Comparison of ENCODE assay signal across 18 cellular contexts in the genomic region with DNA sequence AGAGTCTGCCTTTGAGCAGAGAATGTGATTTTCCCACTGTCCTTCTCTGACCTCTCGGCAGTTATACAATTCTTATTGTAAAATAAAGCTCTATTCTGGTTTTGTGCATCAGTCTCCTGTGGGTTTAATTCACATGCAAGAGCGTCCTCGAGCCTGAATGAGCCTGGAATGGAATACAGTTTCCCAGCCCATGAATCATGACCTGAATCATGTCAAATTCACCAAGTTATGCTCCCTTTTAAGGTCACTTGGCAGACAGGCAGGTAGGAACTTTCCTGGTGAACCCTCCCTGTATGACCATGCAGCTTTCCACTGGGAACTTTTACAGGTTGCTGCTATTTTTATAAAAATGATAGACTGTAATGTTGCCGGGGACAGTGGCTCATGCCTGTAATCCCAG.
"Had no signal": no experiment of that assay in that cellular context is flagged by ENCODE, and none has a peak within 500 bp of the region (broad histone marks: within the 10 kb centered on the region; RNA-seq: fewer than 3 reads in every experiment).

No MANE protein-coding gene starts in this region.

- H3K27ac ChIP-seq: ascending aorta, heart left ventricle, left ventricle myocardium inferior, pancreas, testis, VCaP had no signal

- H3K4me1 ChIP-seq: ascending aorta, left ventricle myocardium inferior, pancreas, testis had no signal

- H3K4me3 Mint-ChIP-seq: activated CD4-positive, alpha-beta memory T cell treated with anti-CD3 and anti-CD28 coated beads for 36 hours; effector memory CD8-positive, alpha-beta T cell; neural crest cell; stimulated activated naive CD8-positive, alpha-beta T cell treated with anti-CD3 and anti-CD28 coated beads, Interleukin-15, amount 100 ng/mL, for 72 hours had no signal

- H3K27me3 Mint-ChIP-seq: activated CD4-positive, alpha-beta memory T cell treated with anti-CD3 and anti-CD28 coated beads for 36 hours; effector memory CD8-positive, alpha-beta T cell; stimulated activated naive CD8-positive, alpha-beta T cell treated with anti-CD3 and anti-CD28 coated beads, Interleukin-15, amount 100 ng/mL, for 72 hours had no signal

- H3K36me3 ChIP-seq: ascending aorta, heart left ventricle, left ventricle myocardium inferior, pancreas had no signal

- H3K27ac Mint-ChIP-seq: activated CD4-positive, alpha-beta memory T cell treated with anti-CD3 and anti-CD28 coated beads for 36 hours; effector memory CD8-positive, alpha-beta T cell; stimulated activated naive CD8-positive, alpha-beta T cell treated with anti-CD3 and anti-CD28 coated beads, Interleukin-15, amount 100 ng/mL, for 72 hours had no signal

- H3K4me3 ChIP-seq: ascending aorta, heart left ventricle, left ventricle myocardium inferior, pancreas, testis had no signal

- H3K9me3 ChIP-seq: ascending aorta, pancreas, testis had no signal

- H3K4me1 Mint-ChIP-seq: neural crest cell; stimulated activated naive CD8-positive, alpha-beta T cell treated with anti-CD3 and anti-CD28 coated beads, Interleukin-15, amount 100 ng/mL, for 72 hours had no signal

- DNase-seq: activated CD4-positive, alpha-beta memory T cell treated with anti-CD3 and anti-CD28 coated beads for 36 hours; caudate nucleus; cortex of kidney; effector memory CD8-positive, alpha-beta T cell; erythroblast; foreskin fibroblast; heart left ventricle; left ventricle myocardium inferior; pancreas; retina; stimulated activated CD4-positive, alpha-beta T cell treated with anti-CD3 and anti-CD28 coated beads, Interleukin-15, amount 100 ng/mL, for 24 hours; stimulated activated CD4-positive, alpha-beta T cell treated with anti-CD3 and anti-CD28 coated beads, Interleukin-4, amount 100 ng/mL, for 24 hours; stimulated activated naive CD8-positive, alpha-beta T cell treated with anti-CD3 and anti-CD28 coated beads, Interleukin-15, amount 100 ng/mL, for 72 hours; T1000; testis had no signal

- H3K27me3 ChIP-seq: ascending aorta, heart left ventricle, pancreas, testis had no signal

- H3K9me3 Mint-ChIP-seq: effector memory CD8-positive, alpha-beta T cell; neural crest cell; stimulated activated naive CD8-positive, alpha-beta T cell treated with anti-CD3 and anti-CD28 coated beads, Interleukin-15, amount 100 ng/mL, for 72 hours had no signal

- ATAC-seq: effector memory CD8-positive, alpha-beta T cell; heart left ventricle; pancreas; stimulated activated naive CD8-positive, alpha-beta T cell treated with anti-CD3 and anti-CD28 coated beads, Interleukin-15, amount 100 ng/mL, for 72 hours had no signal
